In the genomic region with DNA sequence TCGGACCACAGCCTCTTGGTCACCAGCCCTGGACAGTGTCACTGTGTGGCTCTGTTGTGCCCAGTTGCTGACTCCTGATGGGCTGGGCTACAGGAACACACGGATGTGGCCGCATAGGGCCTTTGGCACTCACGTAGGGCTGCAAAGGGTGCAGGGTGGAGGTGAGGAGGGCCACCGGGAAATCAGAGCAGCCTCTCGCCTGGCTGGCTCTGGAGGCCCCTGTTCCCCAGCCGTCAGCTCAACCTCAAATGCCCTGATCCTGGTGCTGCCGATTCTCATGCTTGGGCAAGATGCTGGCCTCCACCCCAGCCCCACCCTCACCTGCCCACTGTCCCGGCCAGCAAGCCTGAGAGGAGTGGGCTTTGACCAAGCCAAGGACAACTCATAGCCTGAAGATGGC, we compare ENCODE assay signal across 1 cellular context.
TF ChIP-seq lines count a peak whose summit lies in the region.

No MANE protein-coding gene starts in this region.

TF ChIP-seq in H1, 55 proteins besides CTCF, POLR2A, EP300 and RAD21:
- TF ChIP-seq GABPA (IDR thresholded peaks at IDR 0.05; ENCODE audit: borderline replicate concordance, insufficient read depth, low read length) (no peak), NANOG (IDR thresholded peaks at IDR 0.05; ENCODE audit: insufficient read depth, low read depth, low read length, poor library complexity, severe bottlenecking) (no peak), CHD2 (IDR thresholded peaks at IDR 0.05; ENCODE audit: low read length) (no peak), MAFK (IDR thresholded peaks at IDR 0.05; ENCODE audit: low read depth, low read length) (no peak), PHF8 (conservative IDR thresholded peaks at IDR 0.05; ENCODE audit: low read depth, low read length) (no peak), SRF (IDR thresholded peaks at IDR 0.05; ENCODE audit: low read depth, low read length) (no peak), POU5F1 (IDR thresholded peaks at IDR 0.05; ENCODE audit: low read depth, low read length) (no peak), TAF1 (IDR thresholded peaks at IDR 0.05; ENCODE audit: low read depth, low read length) (no peak), ASH2L (IDR thresholded peaks at IDR 0.05; ENCODE audit: low read length) (no peak), HDAC6 (IDR thresholded peaks at IDR 0.05; ENCODE audit: low read depth, low read length) (no peak), RFX5 (IDR thresholded peaks at IDR 0.05; ENCODE audit: borderline replicate concordance, low read depth, low read length) (no peak), EZH2 (IDR thresholded peaks at IDR 0.05; ENCODE audit: low read depth, low read length, severe bottlenecking) (no peak), EGR1 (IDR thresholded peaks at IDR 0.05; ENCODE audit: borderline replicate concordance, low read depth, low read length) (no peak)
- TF ChIP-seq, protein P1, sequence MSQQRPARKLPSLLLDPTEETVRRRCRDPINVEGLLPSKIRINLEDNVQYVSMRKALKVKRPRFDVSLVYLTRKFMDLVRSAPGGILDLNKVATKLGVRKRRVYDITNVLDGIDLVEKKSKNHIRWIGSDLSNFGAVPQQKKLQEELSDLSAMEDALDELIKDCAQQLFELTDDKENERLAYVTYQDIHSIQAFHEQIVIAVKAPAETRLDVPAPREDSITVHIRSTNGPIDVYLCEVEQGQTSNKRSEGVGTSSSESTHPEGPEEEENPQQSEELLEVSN (IDR thresholded peaks at IDR 0.05): no peak
